In the genomic region with DNA sequence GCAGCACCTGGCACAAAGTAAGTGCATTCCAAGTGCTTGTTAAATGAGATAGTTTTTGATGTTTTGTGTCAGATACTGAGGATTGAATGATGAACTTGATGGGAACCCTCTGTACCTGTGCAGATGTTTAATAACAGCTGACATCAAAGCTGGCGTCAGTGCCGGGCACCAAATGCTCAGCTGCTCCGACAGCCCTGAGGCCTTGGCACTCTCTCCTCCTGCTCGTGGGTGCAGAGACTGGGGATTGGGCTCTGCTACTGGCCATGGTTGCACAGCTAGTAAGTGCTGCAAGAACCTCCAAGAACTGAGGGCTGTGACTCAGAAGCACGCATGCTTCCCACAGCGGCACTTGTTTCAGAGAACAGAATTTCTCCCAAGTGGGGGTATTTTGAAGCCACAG, we compare ENCODE assay signal across 20 cellular contexts. TPM values are rescaled to one million over a fixed set of nuclear protein-coding genes. Genes with fewer than 3 reads are reported as not detected.
DNase-seq lines count a peak whose midpoint lies in the region; ATAC-seq and TF ChIP-seq lines count a peak whose summit lies in the region.
"Had no signal": no experiment of that assay in that cellular context is flagged by ENCODE, and none has a peak within 500 bp of the region (broad histone marks: within the 10 kb centered on the region; RNA-seq: fewer than 3 reads in every experiment).

No MANE protein-coding gene starts in this region.

- peaks cover 61% of the 10 kb centered on the region for H4K20me1 ChIP-seq in osteoblast (ENCODE audit: insufficient read depth, low read length)

- H3K36me3 ChIP-seq in osteoblast (ENCODE audit: insufficient read depth, low read length) (peaks cover 2% of the 10 kb centered on the region), skeletal muscle tissue (ENCODE audit: control insufficient read depth in 3 of 3, insufficient read depth in 3 of 3, low read length in 3 of 3) (peaks cover 0 to 4% (median 2%) of the 10 kb centered on the region in 3 donors), upper lobe of right lung (peaks cover 25% of the 10 kb centered on the region)

- DNase-seq in CD1c-positive myeloid dendritic cell (ENCODE audit: extremely low spot score) (peak; percentile 5), MV-4-11 (lab: John Stamatoyannopoulos, UW) (peak; percentile 6), osteoblast (ENCODE audit: insufficient read length, low spot score, missing footprints) (peak; percentile 38), GM13976 (ENCODE audit: low spot score) (no peak), upper lobe of right lung (no peak)
- DNase-seq: AML-193; Calu3; CD8-positive, alpha-beta T cell; DMS79 treated with DMSO at 0.1 percent for 48 hours; GF-D8; GOT3; H7; KG1 had no signal

- H3K4me3 ChIP-seq in osteoblast (ENCODE audit: insufficient read depth, low read length) = no peak overlapping the region
- H3K4me3 ChIP-seq in skeletal muscle tissue (ENCODE audit: low read length in 3 of 3) = no peak overlapping the region
- H3K4me3 ChIP-seq in upper lobe of right lung = no peak overlapping the region
- H3K4me3 ChIP-seq: A549 had no signal

- intact Hi-C loops in upper lobe of right lung (cut with DNase I) = no loop called here

- TF ChIP-seq CTCF in osteoblast (IDR thresholded peaks at IDR 0.05; ENCODE audit: extremely low read depth, low read depth, low read length) (no peak), GM13976 (IDR thresholded peaks at IDR 0.05; ENCODE audit: borderline replicate concordance, control extremely low read depth, extremely low read depth, insufficient read depth, missing control alignments) (no peak), upper lobe of right lung (IDR thresholded peaks at IDR 0.05) (no peak)

- in situ Hi-C loops in GM13976 (cut with MboI; ENCODE audit: low sequenced_read_pairs, unreplicated experiment) = no loop called here

- H3K27ac ChIP-seq in osteoblast (ENCODE audit: low read depth, low read length) (no peak overlapping the region), skeletal muscle tissue (ENCODE audit: low read depth, low read length) (no peak overlapping the region), upper lobe of right lung (no peak overlapping the region)
- H3K27ac ChIP-seq: 22Rv1, A549, C4-2B had no signal

- no peak for ATAC-seq in HG03095 (IDR thresholded peaks at IDR 0.05; ENCODE audit: unreplicated experiment)
- ATAC-seq in upper lobe of right lung = no peak
- ATAC-seq: A549; CD8-positive, alpha-beta T cell; HCT116; HepG2 had no signal

- H3K9me3 ChIP-seq in osteoblast (ENCODE audit: low read depth, low read length) (no peaks in the 10 kb centered on the region), skeletal muscle tissue (ENCODE audit: control insufficient read depth in 3 of 3, low read length in 3 of 3) (no peaks in the 10 kb centered on the region), upper lobe of right lung (no peaks in the 10 kb centered on the region)
- H3K9me3 ChIP-seq: A549 had no signal

- H2AFZ ChIP-seq in osteoblast (ENCODE audit: low read length) = no peak overlapping the region

- H3K4me1 ChIP-seq in osteoblast (ENCODE audit: insufficient read depth, low read length) (peaks cover 18% of the 10 kb centered on the region), skeletal muscle tissue (ENCODE audit: control insufficient read depth in 3 of 3, insufficient read depth in 3 of 3, low read length in 3 of 3) (peaks cover 17 to 43% (median 30%) of the 10 kb centered on the region in 3 donors), upper lobe of right lung (peaks cover 6% of the 10 kb centered on the region)

- peaks cover 96% of the 10 kb centered on the region for H3K79me2 ChIP-seq in osteoblast (ENCODE audit: insufficient read depth, low read length)

- peak overlapping the region in 2 of 3 donors; percentile 10 to 25 for H3K9ac ChIP-seq in skeletal muscle tissue (ENCODE audit: low read depth in 1 of 3, low read length in 3 of 3)

- H3K4me2 ChIP-seq in osteoblast (ENCODE audit: insufficient read depth, low read length) = no peak overlapping the region
- H3K4me2 ChIP-seq: A549 had no signal

- H3K27me3 ChIP-seq in osteoblast (ENCODE audit: insufficient read depth, low read length) (no peaks in the 10 kb centered on the region), skeletal muscle tissue (ENCODE audit: control insufficient read depth in 3 of 3, insufficient read depth in 3 of 3, low read length in 3 of 3) (no peaks in the 10 kb centered on the region), upper lobe of right lung (no peaks in the 10 kb centered on the region)

RNA-seq across cellular contexts. Expression of gene LAMP1, which starts 5.9 kb away (rescaled TPM):
- total RNA-seq in osteoblast (211 and 216 TPM in 2 replicates), skeletal muscle tissue (77.2 TPM), upper lobe of right lung (332 TPM)

Comparison
In these comparisons a context has a peak if more than half of its experiments do, and no peak if none do; other contexts are left out.
1. DNase-seq: peak in CD1c-positive myeloid dendritic cell (single experiment), MV-4-11 (single experiment) and osteoblast (single experiment); none in GM13976 (single experiment) and upper lobe of right lung (single experiment).